ENCODE assay signal across 21 cellular contexts in genomic region chr2:168207861-168208260, GRCh38.
"Had no signal": no experiment of that assay in that cellular context is flagged by ENCODE, and none has a peak within 500 bp of the region (broad histone marks: within the 10 kb centered on the region; RNA-seq: fewer than 3 reads in every experiment).

No MANE protein-coding gene starts in this region.

- H3K27me3 Mint-ChIP-seq: activated CD4-positive, alpha-beta memory T cell treated with anti-CD3 and anti-CD28 coated beads, Interleukin-2, amount 10 ng/mL, durations not matched to agents 7 days and 5 days; activated naive CD8-positive, alpha-beta T cell treated with anti-CD3 and anti-CD28 coated beads, Interleukin-2, amount 10 ng/mL, durations not matched to agents 7 days and 5 days; dendritic cell treated with granulocyte-macrophage colony-stimulating factor and Interleukin-4, amounts not matched to agents 40 ng/mL and 50 ng/mL, for 4 days had no signal

- H3K36me3 ChIP-seq: neutrophil, ovary, prostate gland, spleen had no signal

- H3K4me3 Mint-ChIP-seq: activated CD4-positive, alpha-beta memory T cell treated with anti-CD3 and anti-CD28 coated beads, Interleukin-2, amount 10 ng/mL, durations not matched to agents 7 days and 5 days; activated naive CD4-positive, alpha-beta T cell treated with anti-CD3 and anti-CD28 coated beads for 36 hours; activated naive CD8-positive, alpha-beta T cell treated with anti-CD3 and anti-CD28 coated beads, Interleukin-2, amount 10 ng/mL, durations not matched to agents 7 days and 5 days; activated T-cell treated with anti-CD3 and anti-CD28 coated beads, Interleukin-2, amount 50 U/mL, for 4 hours; dendritic cell treated with granulocyte-macrophage colony-stimulating factor and Interleukin-4, amounts not matched to agents 40 ng/mL and 50 ng/mL, for 4 days; mesothelial cell of epicardium; nephron had no signal

- H3K27ac Mint-ChIP-seq: activated CD4-positive, alpha-beta memory T cell treated with anti-CD3 and anti-CD28 coated beads, Interleukin-2, amount 10 ng/mL, durations not matched to agents 7 days and 5 days; activated naive CD4-positive, alpha-beta T cell treated with anti-CD3 and anti-CD28 coated beads for 36 hours; activated naive CD8-positive, alpha-beta T cell treated with anti-CD3 and anti-CD28 coated beads, Interleukin-2, amount 10 ng/mL, durations not matched to agents 7 days and 5 days; dendritic cell treated with granulocyte-macrophage colony-stimulating factor and Interleukin-4, amounts not matched to agents 40 ng/mL and 50 ng/mL, for 4 days; mesothelial cell of epicardium; nephron had no signal

- H3K4me3 ChIP-seq: ovary, prostate gland, spleen had no signal

- DNase-seq: activated CD4-positive, alpha-beta memory T cell treated with anti-CD3 and anti-CD28 coated beads, Interleukin-2, amount 10 ng/mL, durations not matched to agents 7 days and 5 days; activated effector memory CD4-positive, alpha-beta T cell treated with Interleukin-2 at 50 U/mL for 16 hours; activated naive CD8-positive, alpha-beta T cell treated with anti-CD3 and anti-CD28 coated beads, Interleukin-2, amount 10 ng/mL, durations not matched to agents 7 days and 5 days; activated T-cell treated with anti-CD3 and anti-CD28 coated beads, Interleukin-2, amount 50 U/mL, for 4 hours; amygdala; cerebellar nuclear complex; effector CD4-positive, alpha-beta T cell; foreskin keratinocyte; hippocampal formation; left ventricle myocardium superior; mammary epithelial cell; ovary; spleen; stimulated activated CD4-positive, alpha-beta T cell treated with anti-CD3 and anti-CD28 coated beads, Interleukin-4, amount 100 ng/mL, for 1 hour; stimulated activated naive CD4-positive, alpha-beta T cell had no signal

- H3K9me3 ChIP-seq: neutrophil, ovary, prostate gland, spleen had no signal

- H3K9me3 Mint-ChIP-seq: activated T-cell treated with anti-CD3 and anti-CD28 coated beads, Interleukin-2, amount 50 U/mL, for 4 hours; dendritic cell treated with granulocyte-macrophage colony-stimulating factor and Interleukin-4, amounts not matched to agents 40 ng/mL and 50 ng/mL, for 4 days had no signal

- ATAC-seq: activated T-cell treated with anti-CD3 and anti-CD28 coated beads, Interleukin-2, amount 50 U/mL, for 4 hours; foreskin keratinocyte; left ventricle myocardium superior had no signal

- H3K27me3 ChIP-seq: foreskin keratinocyte, neutrophil, ovary, spleen had no signal

- H3K27ac ChIP-seq: foreskin keratinocyte, neutrophil, ovary, prostate gland, spleen had no signal
